In the genomic region with DNA sequence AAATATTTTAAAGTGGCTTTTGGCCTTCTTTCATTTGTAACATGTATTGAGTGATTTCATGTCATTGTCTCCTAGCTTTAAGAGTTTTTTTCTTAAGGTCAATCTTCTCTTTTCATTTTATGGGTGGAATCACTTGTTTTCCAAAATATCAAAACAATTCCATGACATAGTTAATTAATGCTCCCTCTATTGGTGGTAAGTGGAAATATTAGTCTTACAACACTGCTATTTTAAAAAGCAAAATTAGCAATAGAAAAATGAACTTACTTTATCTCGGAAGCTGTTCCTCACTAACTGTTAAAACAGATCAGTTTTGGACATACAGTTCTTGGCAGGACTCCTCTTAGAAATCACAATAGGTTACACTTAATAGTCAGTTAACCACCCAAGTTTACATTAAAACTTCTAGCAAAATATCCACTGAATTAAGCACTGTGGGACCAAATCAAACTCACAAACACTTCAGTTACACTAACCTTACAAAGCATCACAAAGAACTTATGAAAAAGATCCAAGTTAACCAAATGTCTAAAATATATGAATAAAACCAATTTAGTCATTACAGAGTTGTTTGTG, we compare ENCODE assay signal across 9 cellular contexts. TPM values are rescaled to one million over a fixed set of nuclear protein-coding genes. Genes with fewer than 3 reads are reported as not detected.
DNase-seq lines count a peak whose midpoint lies in the region; ATAC-seq, FAIRE-seq and TF ChIP-seq lines count a peak whose summit lies in the region.
"Had no signal": no experiment of that assay in that cellular context is flagged by ENCODE, and none has a peak within 500 bp of the region (broad histone marks: within the 10 kb centered on the region; RNA-seq: fewer than 3 reads in every experiment).

No MANE protein-coding gene starts in this region.

- POLR2A ChIA-PET in activated B cell treated with CpG ODN at 0.5 μM for 24 hours (lab: Charles Lee), result interaction anchor here (2.3 to 2.8 kb wide), 2 partner anchors 29 to 122 kb away, joined by 6 to 12 read pairs; no protein-coding TSS in a partner anchor

- ATAC-seq in activated B cell treated with CpG ODN at 0.5 μM for 24 hours (ENCODE audit: low read depth) (no peak), HG02852 (IDR thresholded peaks at IDR 0.05; ENCODE audit: unreplicated experiment) (no peak), HG03432 (IDR thresholded peaks at IDR 0.05; ENCODE audit: unreplicated experiment) (no peak)

- DNase-seq in AG09309 (ENCODE audit: low read depth), result no peak
- DNase-seq in GM12865 (ENCODE audit: low read depth), result no peak
- DNase-seq in activated B cell treated with CpG ODN at 0.5 μM for 24 hours, result no peak
- no peak for DNase-seq in OCI-M2 (lab: John Stamatoyannopoulos, UW; ENCODE audit: unreplicated experiment)
- no peak for DNase-seq in activated T-helper 1 cell treated with anti-CD3 and anti-CD28 coated beads, Interleukin-12 subunit alpha, Interleukin-12 subunit beta, Interleukin-2, Interleukin-4 antibody, amounts not matched to agents 30 ng/mL and 10 ng/mL and 1 ng/mL, durations not matched to agents 14 hours and 24 hours and 36 hours (ENCODE audit: low spot score)
- DNase-seq: activated naive CD4-positive, alpha-beta T cell treated with anti-CD3 and anti-CD28 coated beads for 36 hours had no signal

- intact Hi-C loops in activated B cell treated with CpG ODN at 0.5 μM for 24 hours (cut with micrococcal nuclease), result loop anchor here (1.0 kb wide), 2 partner anchors 45 to 184 kb away; no protein-coding TSS in a partner anchor
- intact Hi-C loops in activated T-helper 1 cell treated with anti-CD3 and anti-CD28 coated beads, Interleukin-12 subunit alpha, Interleukin-12 subunit beta, Interleukin-2, Interleukin-4 antibody, amounts not matched to agents 30 ng/mL and 10 ng/mL and 1 ng/mL, durations not matched to agents 14 hours and 24 hours and 36 hours (cut with micrococcal nuclease), result no loop called here

- H3K9me3 Mint-ChIP-seq in activated B cell treated with CpG ODN at 0.5 μM for 24 hours, result no peaks in the 10 kb centered on the region
- H3K9me3 Mint-ChIP-seq in activated T-helper 1 cell treated with anti-CD3 and anti-CD28 coated beads, Interleukin-12 subunit alpha, Interleukin-12 subunit beta, Interleukin-2, Interleukin-4 antibody, amounts not matched to agents 30 ng/mL and 10 ng/mL and 1 ng/mL, durations not matched to agents 14 hours and 24 hours and 36 hours, result peaks cover 11% of the 10 kb centered on the region
- H3K9me3 Mint-ChIP-seq: activated naive CD4-positive, alpha-beta T cell treated with anti-CD3 and anti-CD28 coated beads for 36 hours had no signal

- peak; percentile 79 for FAIRE-seq in islet of Langerhans (lab: Jason Lieb, UNC)

- no peak overlapping the region for H3K4me3 ChIP-seq in AG09309 (ENCODE audit: control insufficient read depth, low read depth, low read length)
- no peak overlapping the region for H3K4me3 ChIP-seq in GM12865 (ENCODE audit: low read depth, low read length)

- no peaks in the 10 kb centered on the region for H3K27me3 Mint-ChIP-seq in activated B cell treated with CpG ODN at 0.5 μM for 24 hours
- peaks cover 3% of the 10 kb centered on the region for H3K27me3 Mint-ChIP-seq in activated T-helper 1 cell treated with anti-CD3 and anti-CD28 coated beads, Interleukin-12 subunit alpha, Interleukin-12 subunit beta, Interleukin-2, Interleukin-4 antibody, amounts not matched to agents 30 ng/mL and 10 ng/mL and 1 ng/mL, durations not matched to agents 14 hours and 24 hours and 36 hours (ENCODE audit: insufficient read depth)

- peaks cover 43% of the 10 kb centered on the region for H3K4me1 Mint-ChIP-seq in activated B cell treated with CpG ODN at 0.5 μM for 24 hours
- peaks cover 36% of the 10 kb centered on the region for H3K4me1 Mint-ChIP-seq in activated T-helper 1 cell treated with anti-CD3 and anti-CD28 coated beads, Interleukin-12 subunit alpha, Interleukin-12 subunit beta, Interleukin-2, Interleukin-4 antibody, amounts not matched to agents 30 ng/mL and 10 ng/mL and 1 ng/mL, durations not matched to agents 14 hours and 24 hours and 36 hours (ENCODE audit: low read depth)

- CTCF ChIA-PET in activated B cell treated with CpG ODN at 0.5 μM for 24 hours (lab: Charles Lee), result interaction anchor here (0.6 to 2.7 kb wide), 9 partner anchors 31 to 704 kb away, joined by 3 to 18 read pairs (median 4); no protein-coding TSS in a partner anchor

- peak overlapping the region; percentile 59 for H3K27ac Mint-ChIP-seq in activated B cell treated with CpG ODN at 0.5 μM for 24 hours
- no peak overlapping the region for H3K27ac Mint-ChIP-seq in activated T-helper 1 cell treated with anti-CD3 and anti-CD28 coated beads, Interleukin-12 subunit alpha, Interleukin-12 subunit beta, Interleukin-2, Interleukin-4 antibody, amounts not matched to agents 30 ng/mL and 10 ng/mL and 1 ng/mL, durations not matched to agents 14 hours and 24 hours and 36 hours

- no peak overlapping the region for H3K4me3 Mint-ChIP-seq in activated B cell treated with CpG ODN at 0.5 μM for 24 hours
- H3K4me3 Mint-ChIP-seq in activated T-helper 1 cell treated with anti-CD3 and anti-CD28 coated beads, Interleukin-12 subunit alpha, Interleukin-12 subunit beta, Interleukin-2, Interleukin-4 antibody, amounts not matched to agents 30 ng/mL and 10 ng/mL and 1 ng/mL, durations not matched to agents 14 hours and 24 hours and 36 hours, result no peak overlapping the region
- H3K4me3 Mint-ChIP-seq: activated naive CD4-positive, alpha-beta T cell treated with anti-CD3 and anti-CD28 coated beads for 36 hours had no signal

- TF ChIP-seq CTCF in AG09309 (IDR thresholded peaks at IDR 0.05; ENCODE audit: control insufficient read depth, insufficient read depth, low read depth, low read length, missing control alignments), result peak; percentile 33
- TF ChIP-seq CTCF in GM12865 (IDR thresholded peaks at IDR 0.05; ENCODE audit: insufficient read depth, low read depth, low read length, missing control alignments), result peak; percentile 23
- no peak for TF ChIP-seq CTCF in activated B cell treated with CpG ODN at 0.5 μM for 24 hours (IDR thresholded peaks at IDR 0.05)

- peaks cover 50% of the 10 kb centered on the region for H3K36me3 Mint-ChIP-seq in activated B cell treated with CpG ODN at 0.5 μM for 24 hours (ENCODE audit: low read depth)
- peaks cover 12% of the 10 kb centered on the region for H3K36me3 Mint-ChIP-seq in activated T-helper 1 cell treated with anti-CD3 and anti-CD28 coated beads, Interleukin-12 subunit alpha, Interleukin-12 subunit beta, Interleukin-2, Interleukin-4 antibody, amounts not matched to agents 30 ng/mL and 10 ng/mL and 1 ng/mL, durations not matched to agents 14 hours and 24 hours and 36 hours (ENCODE audit: low read depth)

RNA-seq across cellular contexts. Expression of a gene that starts 42.4 kb away (rescaled TPM):
- total RNA-seq in activated B cell treated with CpG ODN at 0.5 μM for 24 hours, result 3.3 and 6.8 TPM in 2 replicates
- 5.6 and 5.8 TPM in 2 replicates for total RNA-seq in activated T-helper 1 cell treated with anti-CD3 and anti-CD28 coated beads, Interleukin-12 subunit alpha, Interleukin-12 subunit beta, Interleukin-2, Interleukin-4 antibody, amounts not matched to agents 30 ng/mL and 10 ng/mL and 1 ng/mL, durations not matched to agents 14 hours and 24 hours and 36 hours
